ENCODE assay signal across 21 cellular contexts in the genomic region with DNA sequence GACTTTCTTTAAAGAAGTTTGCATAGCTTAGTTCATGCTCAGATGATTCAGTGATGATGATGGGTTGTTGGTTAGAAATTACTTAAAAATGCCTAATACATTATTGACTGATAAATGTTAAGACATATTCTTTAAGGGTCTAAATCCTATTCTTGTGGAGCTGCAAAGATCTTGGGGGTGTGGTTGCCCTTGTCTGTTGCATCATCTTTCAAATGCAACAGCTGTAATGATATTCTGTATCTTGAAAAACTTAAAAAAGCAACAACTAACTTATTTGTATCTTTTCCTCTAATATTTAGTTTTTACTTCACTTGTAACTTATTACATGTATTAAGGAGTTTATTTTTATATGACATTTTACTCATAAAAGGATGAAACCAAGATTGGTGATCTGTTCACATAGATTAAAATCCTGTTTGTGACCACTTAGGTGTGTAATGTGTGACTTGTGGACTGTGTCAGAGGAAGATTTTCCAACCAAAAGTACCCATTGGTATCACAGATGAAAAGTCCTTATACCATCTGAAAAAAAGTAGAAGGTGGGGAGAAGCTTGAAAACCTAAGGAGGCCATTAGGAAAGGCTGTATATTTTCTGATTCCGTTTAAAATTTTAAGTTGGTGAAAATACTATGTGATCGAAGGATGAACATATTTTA.
DNase-seq lines count a peak whose midpoint lies in the region; ATAC-seq, FAIRE-seq and TF ChIP-seq lines count a peak whose summit lies in the region.
"Had no signal": no experiment of that assay in that cellular context is flagged by ENCODE, and none has a peak within 500 bp of the region (broad histone marks: within the 10 kb centered on the region; RNA-seq: fewer than 3 reads in every experiment).

No MANE protein-coding gene starts in this region.

- TF ChIP-seq RAD21 in A549 (conservative IDR thresholded peaks at IDR 0.05 in 1 of 2, IDR thresholded peaks at IDR 0.05 in 1 of 2): no peak

- H3K4me1 ChIP-seq in A549 (peaks cover 99% of the 10 kb centered on the region), Karpas-422 (ENCODE audit: low read length) (no peaks in the 10 kb centered on the region)

- no peaks in the 10 kb centered on the region for H3K9me3 Mint-ChIP-seq in brain
- H3K9me3 Mint-ChIP-seq in endothelial cell (ENCODE audit: unreplicated experiment): no peaks in the 10 kb centered on the region
- H3K9me3 Mint-ChIP-seq in T-helper 2 cell treated with Interferon-gamma antibody and Interleukin-4, amounts not matched to agents 5 μg/mL and 100 μg/mL, for 36 hours: no peaks in the 10 kb centered on the region
- H3K9me3 Mint-ChIP-seq: CD14-positive monocyte had no signal

- H3K36me3 Mint-ChIP-seq in brain: no peaks in the 10 kb centered on the region
- H3K36me3 Mint-ChIP-seq in endothelial cell (ENCODE audit: low read depth, unreplicated experiment): peaks cover 3% of the 10 kb centered on the region
- no peaks in the 10 kb centered on the region for H3K36me3 Mint-ChIP-seq in T-helper 2 cell treated with Interferon-gamma antibody and Interleukin-4, amounts not matched to agents 5 μg/mL and 100 μg/mL, for 36 hours (ENCODE audit: low read depth)
- H3K36me3 Mint-ChIP-seq: CD14-positive monocyte had no signal

- H3K4me2 ChIP-seq in A549: peak overlapping the region; percentile 61; the same call in 2 of the 3 replicates
- no peak overlapping the region for H3K4me2 ChIP-seq in Karpas-422 (ENCODE audit: low read depth, low read length, poor library complexity, severe bottlenecking)
- H3K4me2 ChIP-seq: KMS-11 had no signal

- no peak for TF ChIP-seq POLR2A in A549 (IDR thresholded peaks at IDR 0.05; ENCODE audit: low read length)

- no peak overlapping the region for H2AFZ ChIP-seq in Karpas-422 (ENCODE audit: low read length)

- no peak for ATAC-seq in A549
- ATAC-seq: HCT116 had no signal

- DNase-seq in A549 (ENCODE audit: low read depth in 1 of 2, low spot score in 1 of 2) (no peak), Karpas-422 (peak; percentile 19), iris pigment epithelial cell (ENCODE audit: low read depth) (peak; percentile 10), endothelial cell (ENCODE audit: low spot score) (no peak), KBM-7 (no peak)
- DNase-seq in activated CD4-positive, alpha-beta T cell treated with anti-CD3 and anti-CD28 coated beads, Interleukin-2, amount 50 U/mL, for 1 hour: no peak
- no peak for DNase-seq in T-helper 2 cell treated with Interferon-gamma antibody and Interleukin-4, amounts not matched to agents 5 μg/mL and 100 μg/mL, for 36 hours (ENCODE audit: low spot score)
- DNase-seq: COR-L47, DMS153, MG63, NCI-H1105 treated with DMSO at 0.1 percent for 48 hours, NCI-H2029, NCI-H2171 treated with DMSO at 0.1 percent for 48 hours had no signal

- in situ Hi-C loops in KBM-7 (cut with MboI; ENCODE audit: low pct_unique_long_range_greater_than_20kb, low sequenced_read_pairs): no loop called here

- H3K27me3 ChIP-seq in Karpas-422 (ENCODE audit: low read length): 0 out of 2 replicates have a peak, but pooled peaks cover 2% of the 10 kb centered on the region
- H3K27me3 ChIP-seq: MG63, SJCRH30 had no signal

- H3K9me3 ChIP-seq in A549 (no peaks in the 10 kb centered on the region), Karpas-422 (ENCODE audit: low read length) (no peaks in the 10 kb centered on the region)
- H3K9me3 ChIP-seq: MG63, SJCRH30 had no signal

- no peaks in the 10 kb centered on the region for H4K20me1 ChIP-seq in Karpas-422 (ENCODE audit: insufficient read depth, low read depth, low read length)

- CTCF ChIA-PET in A549 (lab: Yijun Ruan, JAX): interaction anchor here (0.7 to 14.2 kb wide), 7 partner anchors 8 to 272 kb away, joined by 3 to 172 read pairs (median 3); no protein-coding TSS in a partner anchor

- H3K4me3 ChIP-seq in A549 (no peak overlapping the region), Karpas-422 (ENCODE audit: low read length) (no peak overlapping the region)
- H3K4me3 ChIP-seq: MG63, SJCRH30 had no signal

- no peaks in the 10 kb centered on the region for H3K9me2 ChIP-seq in Karpas-422 (replicated peaks; ENCODE audit: insufficient read depth, low read length)

- H3K4me1 Mint-ChIP-seq in brain (peaks cover 100% of the 10 kb centered on the region), endothelial cell (ENCODE audit: unreplicated experiment) (peaks cover 74% of the 10 kb centered on the region)
- peaks cover 21% of the 10 kb centered on the region for H3K4me1 Mint-ChIP-seq in T-helper 2 cell treated with Interferon-gamma antibody and Interleukin-4, amounts not matched to agents 5 μg/mL and 100 μg/mL, for 36 hours (ENCODE audit: low read depth)

- H3K9ac ChIP-seq in Karpas-422 (ENCODE audit: low read length): no peak overlapping the region
- H3K9ac ChIP-seq: KMS-11 had no signal

- POLR2A ChIA-PET in A549 (lab: Yijun Ruan, JAX): interaction anchor here (1.7 kb wide), 1 partner anchor 8 kb away, joined by 4 read pairs; no protein-coding TSS in a partner anchor

- H3K4me3 Mint-ChIP-seq in brain: no peak overlapping the region
- H3K4me3 Mint-ChIP-seq in endothelial cell (ENCODE audit: unreplicated experiment): no peak overlapping the region
- no peak overlapping the region for H3K4me3 Mint-ChIP-seq in T-helper 2 cell treated with Interferon-gamma antibody and Interleukin-4, amounts not matched to agents 5 μg/mL and 100 μg/mL, for 36 hours
- H3K4me3 Mint-ChIP-seq: CD14-positive monocyte had no signal

- H3K79me2 ChIP-seq in Karpas-422 (ENCODE audit: low read length): no peaks in the 10 kb centered on the region

- no peak for TF ChIP-seq CTCF in A549 (IDR thresholded peaks at IDR 0.05)
- TF ChIP-seq CTCF in brain (conservative IDR thresholded peaks at IDR 0.05): no peak
- TF ChIP-seq CTCF in endothelial cell (IDR thresholded peaks at IDR 0.05; ENCODE audit: unreplicated experiment): no peak

- H3K27ac Mint-ChIP-seq in brain (peak overlapping the region in 3 of 5 experiments; percentile 34 to 39 (median 35)), endothelial cell (ENCODE audit: unreplicated experiment) (no peak overlapping the region)
- H3K27ac Mint-ChIP-seq in T-helper 2 cell treated with Interferon-gamma antibody and Interleukin-4, amounts not matched to agents 5 μg/mL and 100 μg/mL, for 36 hours: no peak overlapping the region

- peak overlapping the region; percentile 29 to 82; a peak in 3 of 6 replicates for H3K27ac ChIP-seq in A549
- H3K27ac ChIP-seq in Karpas-422 (ENCODE audit: low read length): no peak overlapping the region
- H3K27ac ChIP-seq: KMS-11, RWPE1, SJCRH30 had no signal

- no peak for FAIRE-seq in A549 (lab: Jason Lieb, UNC)
- FAIRE-seq: A204.1, HTR-8/SVneo had no signal

- TF ChIP-seq EP300 in A549 (IDR thresholded peaks at IDR 0.05): no peak

- no peaks in the 10 kb centered on the region for H3K27me3 Mint-ChIP-seq in brain
- H3K27me3 Mint-ChIP-seq in endothelial cell (ENCODE audit: unreplicated experiment): peaks cover 4% of the 10 kb centered on the region
- H3K27me3 Mint-ChIP-seq in T-helper 2 cell treated with Interferon-gamma antibody and Interleukin-4, amounts not matched to agents 5 μg/mL and 100 μg/mL, for 36 hours (ENCODE audit: low read depth): no peaks in the 10 kb centered on the region

- no peaks in the 10 kb centered on the region for H3K36me3 ChIP-seq in Karpas-422 (ENCODE audit: insufficient read depth, low read length)
- H3K36me3 ChIP-seq: MG63, SJCRH30 had no signal

- WGBS in A549 (ENCODE audit: missing lambda C conversion rate): 96% methylated on average over 2 of the region's 2 CpGs

TF ChIP-seq in A549, 52 proteins besides CTCF, POLR2A, EP300 and RAD21:
- TF ChIP-seq CEBPB (IDR thresholded peaks at IDR 0.05) (peak; percentile 46 to 59; a peak in 2 of 4 replicates), TFCP2L1 (CRISPR knock-in tag; IDR thresholded peaks at IDR 0.05) (no peak), MAFK (IDR thresholded peaks at IDR 0.05; ENCODE audit: partially characterized antibody) (no peak), RFX5 (IDR thresholded peaks at IDR 0.05) (no peak)
- TF ChIP-seq, protein P1, sequence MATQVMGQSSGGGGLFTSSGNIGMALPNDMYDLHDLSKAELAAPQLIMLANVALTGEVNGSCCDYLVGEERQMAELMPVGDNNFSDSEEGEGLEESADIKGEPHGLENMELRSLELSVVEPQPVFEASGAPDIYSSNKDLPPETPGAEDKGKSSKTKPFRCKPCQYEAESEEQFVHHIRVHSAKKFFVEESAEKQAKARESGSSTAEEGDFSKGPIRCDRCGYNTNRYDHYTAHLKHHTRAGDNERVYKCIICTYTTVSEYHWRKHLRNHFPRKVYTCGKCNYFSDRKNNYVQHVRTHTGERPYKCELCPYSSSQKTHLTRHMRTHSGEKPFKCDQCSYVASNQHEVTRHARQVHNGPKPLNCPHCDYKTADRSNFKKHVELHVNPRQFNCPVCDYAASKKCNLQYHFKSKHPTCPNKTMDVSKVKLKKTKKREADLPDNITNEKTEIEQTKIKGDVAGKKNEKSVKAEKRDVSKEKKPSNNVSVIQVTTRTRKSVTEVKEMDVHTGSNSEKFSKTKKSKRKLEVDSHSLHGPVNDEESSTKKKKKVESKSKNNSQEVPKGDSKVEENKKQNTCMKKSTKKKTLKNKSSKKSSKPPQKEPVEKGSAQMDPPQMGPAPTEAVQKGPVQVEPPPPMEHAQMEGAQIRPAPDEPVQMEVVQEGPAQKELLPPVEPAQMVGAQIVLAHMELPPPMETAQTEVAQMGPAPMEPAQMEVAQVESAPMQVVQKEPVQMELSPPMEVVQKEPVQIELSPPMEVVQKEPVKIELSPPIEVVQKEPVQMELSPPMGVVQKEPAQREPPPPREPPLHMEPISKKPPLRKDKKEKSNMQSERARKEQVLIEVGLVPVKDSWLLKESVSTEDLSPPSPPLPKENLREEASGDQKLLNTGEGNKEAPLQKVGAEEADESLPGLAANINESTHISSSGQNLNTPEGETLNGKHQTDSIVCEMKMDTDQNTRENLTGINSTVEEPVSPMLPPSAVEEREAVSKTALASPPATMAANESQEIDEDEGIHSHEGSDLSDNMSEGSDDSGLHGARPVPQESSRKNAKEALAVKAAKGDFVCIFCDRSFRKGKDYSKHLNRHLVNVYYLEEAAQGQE (IDR thresholded peaks at IDR 0.05): no peak
- TF ChIP-seq, protein P2, sequence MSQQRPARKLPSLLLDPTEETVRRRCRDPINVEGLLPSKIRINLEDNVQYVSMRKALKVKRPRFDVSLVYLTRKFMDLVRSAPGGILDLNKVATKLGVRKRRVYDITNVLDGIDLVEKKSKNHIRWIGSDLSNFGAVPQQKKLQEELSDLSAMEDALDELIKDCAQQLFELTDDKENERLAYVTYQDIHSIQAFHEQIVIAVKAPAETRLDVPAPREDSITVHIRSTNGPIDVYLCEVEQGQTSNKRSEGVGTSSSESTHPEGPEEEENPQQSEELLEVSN (IDR thresholded peaks at IDR 0.05; ENCODE audit: borderline replicate concordance, low read depth): no peak

Comparison
In these comparisons a context has a peak if more than half of its experiments do, and no peak if none do; other contexts are left out.
1. DNase-seq: peak in Karpas-422 (single experiment) and iris pigment epithelial cell (single experiment); none in A549 (0 of 2), activated CD4-positive, alpha-beta T cell treated with anti-CD3 and anti-CD28 coated beads, Interleukin-2, amount 50 U/mL, for 1 hour (single experiment), endothelial cell (single experiment), T-helper 2 cell treated with Interferon-gamma antibody and Interleukin-4, amounts not matched to agents 5 μg/mL and 100 μg/mL, for 36 hours (single experiment) and KBM-7 (single experiment).
2. H3K27ac Mint-ChIP-seq: peak in brain (3 of 5); none in endothelial cell (single experiment) and T-helper 2 cell treated with Interferon-gamma antibody and Interleukin-4, amounts not matched to agents 5 μg/mL and 100 μg/mL, for 36 hours (single experiment).